1 cellular context compared by ENCODE assay signal in the genomic region with DNA sequence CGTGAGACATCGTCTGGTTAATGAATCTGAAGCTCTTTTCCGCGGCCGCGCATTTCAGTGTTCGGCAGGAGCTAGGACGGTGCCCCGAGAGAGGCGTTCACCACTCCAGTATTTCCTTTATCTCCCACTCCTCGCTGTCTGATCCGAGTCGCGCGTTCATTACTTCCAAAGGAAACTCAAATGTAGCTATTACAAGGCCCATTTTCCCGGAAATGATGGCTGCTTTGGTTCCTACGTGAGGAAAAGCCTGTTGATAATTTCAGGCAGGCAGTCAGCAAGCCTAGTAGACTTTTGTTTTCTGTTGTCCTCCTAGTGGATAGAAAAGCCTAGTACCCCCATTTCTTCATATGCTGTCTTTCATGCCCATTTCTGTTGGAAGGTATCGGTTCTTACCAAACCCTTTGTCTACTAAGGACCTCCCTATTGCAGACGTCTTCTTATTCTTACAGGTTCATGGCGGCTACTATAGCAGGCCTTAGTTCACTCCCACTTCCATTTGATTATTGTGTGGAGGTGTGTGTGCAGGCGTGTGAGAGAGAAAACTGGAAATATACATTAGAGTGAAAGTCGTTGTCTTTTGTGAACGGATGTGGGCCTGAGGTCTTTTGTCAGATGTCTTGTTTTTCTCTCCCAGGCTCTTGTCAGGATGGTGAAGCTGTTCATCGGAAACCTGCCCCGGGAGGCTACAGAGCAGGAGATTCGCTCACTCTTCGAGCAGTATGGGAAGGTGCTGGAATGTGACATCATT.
TF ChIP-seq lines count a peak whose summit lies in the region.

No MANE protein-coding gene starts in this region.

TF ChIP-seq in HepG2, 621 proteins besides CTCF, POLR2A, EP300 and RAD21:
- 0 out of 2 replicates have a peak, but pooled peaks have one; percentile 12 for TF ChIP-seq ZNF468 (CRISPR knock-in tag; IDR thresholded peaks at IDR 0.05)
- TF ChIP-seq ZNF879 (CRISPR knock-in tag; IDR thresholded peaks at IDR 0.05) = 0 out of 2 replicates have a peak, but pooled peaks have one; percentile 58
- TF ChIP-seq AFF4 (CRISPR knock-in tag; IDR thresholded peaks at IDR 0.05) = 0 out of 2 replicates have a peak, but pooled peaks have one; percentile 2
- TF ChIP-seq, protein P1, sequence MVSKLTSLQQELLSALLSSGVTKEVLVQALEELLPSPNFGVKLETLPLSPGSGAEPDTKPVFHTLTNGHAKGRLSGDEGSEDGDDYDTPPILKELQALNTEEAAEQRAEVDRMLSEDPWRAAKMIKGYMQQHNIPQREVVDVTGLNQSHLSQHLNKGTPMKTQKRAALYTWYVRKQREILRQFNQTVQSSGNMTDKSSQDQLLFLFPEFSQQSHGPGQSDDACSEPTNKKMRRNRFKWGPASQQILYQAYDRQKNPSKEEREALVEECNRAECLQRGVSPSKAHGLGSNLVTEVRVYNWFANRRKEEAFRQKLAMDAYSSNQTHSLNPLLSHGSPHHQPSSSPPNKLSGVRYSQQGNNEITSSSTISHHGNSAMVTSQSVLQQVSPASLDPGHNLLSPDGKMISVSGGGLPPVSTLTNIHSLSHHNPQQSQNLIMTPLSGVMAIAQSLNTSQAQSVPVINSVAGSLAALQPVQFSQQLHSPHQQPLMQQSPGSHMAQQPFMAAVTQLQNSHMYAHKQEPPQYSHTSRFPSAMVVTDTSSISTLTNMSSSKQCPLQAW (CRISPR knock-in tag; IDR thresholded peaks at IDR 0.05) = no peak
- TF ChIP-seq ZNF564 (CRISPR knock-in tag; IDR thresholded peaks at IDR 0.05) = 0 out of 2 replicates have a peak, but pooled peaks have one; percentile 9
- 0 out of 2 replicates have a peak, but pooled peaks have one; percentile 14 for TF ChIP-seq ZNF605 (CRISPR knock-in tag; IDR thresholded peaks at IDR 0.05)
- no peak for TF ChIP-seq ZNF512 (CRISPR knock-in tag; IDR thresholded peaks at IDR 0.05)
- TF ChIP-seq SIN3B (IDR thresholded peaks at IDR 0.05; ENCODE audit: low read length) = 0 out of 2 replicates have a peak, but pooled peaks have one; percentile 13
- TF ChIP-seq ZNF629 (CRISPR knock-in tag; conservative IDR thresholded peaks at IDR 0.05) = no peak
- no peak for TF ChIP-seq ARNT (IDR thresholded peaks at IDR 0.05)
- no peak for TF ChIP-seq ZNF292 (CRISPR knock-in tag; IDR thresholded peaks at IDR 0.05; ENCODE audit: borderline replicate concordance, low read depth)
- TF ChIP-seq NFYB (CRISPR knock-in tag; IDR thresholded peaks at IDR 0.05) = no peak
- TF ChIP-seq REL (CRISPR knock-in tag; conservative IDR thresholded peaks at IDR 0.05) = 0 out of 2 replicates have a peak, but pooled peaks have one; percentile 12
- TF ChIP-seq FOXP4 (CRISPR knock-in tag; IDR thresholded peaks at IDR 0.05) = no peak
- TF ChIP-seq, protein P2, sequence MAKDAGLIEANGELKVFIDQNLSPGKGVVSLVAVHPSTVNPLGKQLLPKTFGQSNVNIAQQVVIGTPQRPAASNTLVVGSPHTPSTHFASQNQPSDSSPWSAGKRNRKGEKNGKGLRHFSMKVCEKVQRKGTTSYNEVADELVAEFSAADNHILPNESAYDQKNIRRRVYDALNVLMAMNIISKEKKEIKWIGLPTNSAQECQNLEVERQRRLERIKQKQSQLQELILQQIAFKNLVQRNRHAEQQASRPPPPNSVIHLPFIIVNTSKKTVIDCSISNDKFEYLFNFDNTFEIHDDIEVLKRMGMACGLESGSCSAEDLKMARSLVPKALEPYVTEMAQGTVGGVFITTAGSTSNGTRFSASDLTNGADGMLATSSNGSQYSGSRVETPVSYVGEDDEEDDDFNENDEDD (CRISPR knock-in tag; IDR thresholded peaks at IDR 0.05; ENCODE audit: borderline replicate concordance) = no peak
- TF ChIP-seq KAT8 (CRISPR knock-in tag; IDR thresholded peaks at IDR 0.05) = no peak
- no peak for TF ChIP-seq ATRX (CRISPR knock-in tag; IDR thresholded peaks at IDR 0.05; ENCODE audit: borderline replicate concordance)
- no peak for TF ChIP-seq ZNF558 (CRISPR knock-in tag; IDR thresholded peaks at IDR 0.05; ENCODE audit: borderline replicate concordance)
